ENCODE assay signal across 8 cellular contexts in the genomic region with DNA sequence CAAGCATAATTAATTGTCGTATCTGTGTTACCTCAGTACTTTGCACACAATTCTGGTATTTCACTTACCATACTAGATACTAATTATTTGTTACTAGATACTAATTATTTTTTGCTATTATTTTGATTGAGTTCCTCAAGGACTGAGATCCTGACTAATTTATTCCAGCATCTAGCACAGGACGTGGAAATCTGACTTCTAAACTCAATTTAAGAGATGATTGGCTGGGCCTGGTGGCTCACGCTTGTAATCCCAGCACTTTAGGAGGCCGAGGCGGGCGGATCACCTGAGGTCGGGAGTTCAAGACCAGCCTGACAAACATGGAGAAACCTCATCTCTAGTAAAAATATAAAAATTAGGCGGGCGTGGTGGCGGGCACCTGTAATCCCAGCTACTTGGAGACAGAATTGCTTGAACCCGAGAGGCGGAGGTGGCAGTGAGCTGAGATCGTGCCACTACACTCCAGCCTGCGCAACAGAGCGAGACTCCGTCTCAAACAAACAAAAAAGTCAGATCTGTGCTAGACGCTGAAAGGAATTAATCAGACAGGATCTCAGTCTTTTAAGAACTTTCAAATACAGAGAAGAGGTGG. TPM values are rescaled to one million over a fixed set of nuclear protein-coding genes. Genes with fewer than 3 reads are reported as not detected.
DNase-seq lines count a peak whose midpoint lies in the region; ATAC-seq and TF ChIP-seq lines count a peak whose summit lies in the region.

No MANE protein-coding gene starts in this region.

- WGBS in ectodermal cell, 2 experiments: 88 to 89% methylated on average over 17 of the region's 17 CpGs

- peaks cover 4 to 31% (median 17%) of the 10 kb centered on the region in 4 donors for H3K4me1 Mint-ChIP-seq in CD4-positive, CD25-positive, alpha-beta regulatory T cell

- peak overlapping the region; percentile 97 to 98 (median 98) for H3K27ac Mint-ChIP-seq in CD4-positive, CD25-positive, alpha-beta regulatory T cell

- no peaks in the 10 kb centered on the region for H4K20me1 ChIP-seq in OCI-LY3 (ENCODE audit: insufficient read depth, low read length)

- peaks cover 5% of the 10 kb centered on the region for H3K27me3 Mint-ChIP-seq in CD4-positive, CD25-positive, alpha-beta regulatory T cell

- H3K4me2 ChIP-seq in OCI-LY3 (ENCODE audit: low read length): peak overlapping the region; percentile 98

- H3K27ac ChIP-seq in CD4-positive, CD25-positive, alpha-beta regulatory T cell (ENCODE audit: insufficient read depth, low read length, poor library complexity, severe bottlenecking): peak overlapping the region; percentile 75
- peak overlapping the region; percentile 89 for H3K27ac ChIP-seq in OCI-LY3 (ENCODE audit: low read length)
- no peak overlapping the region for H3K27ac ChIP-seq in ectodermal cell (ENCODE audit: insufficient read depth, low read depth, low read length, poor library complexity, severe bottlenecking)

- peaks cover 19% of the 10 kb centered on the region for H3K79me2 ChIP-seq in OCI-LY3 (ENCODE audit: low read length)

- no peaks in the 10 kb centered on the region for H3K27me3 ChIP-seq in CD4-positive, CD25-positive, alpha-beta regulatory T cell (ENCODE audit: control insufficient read depth, insufficient read depth, low read length)
- H3K27me3 ChIP-seq in OCI-LY3 (ENCODE audit: low read depth, low read length) (no peaks in the 10 kb centered on the region), ectodermal cell (ENCODE audit: control insufficient read depth, insufficient read depth, low read length, poor library complexity, severe bottlenecking) (no peaks in the 10 kb centered on the region), neuron (ENCODE audit: insufficient read depth, low read length) (no peaks in the 10 kb centered on the region)

- no peak for ATAC-seq in CD4-positive, CD25-positive, alpha-beta regulatory T cell (ENCODE audit: low read depth in 2 of 2)
- ATAC-seq in GM19467 (IDR thresholded peaks at IDR 0.05; ENCODE audit: unreplicated experiment) (no peak), HG02763 (IDR thresholded peaks at IDR 0.05; ENCODE audit: unreplicated experiment) (no peak)

- peaks cover 20% of the 10 kb centered on the region for H3K4me1 ChIP-seq in CD4-positive, CD25-positive, alpha-beta regulatory T cell (ENCODE audit: control insufficient read depth, insufficient read depth, low read length, poor library complexity, severe bottlenecking)
- H3K4me1 ChIP-seq in OCI-LY3 (ENCODE audit: low read length) (peaks cover 16% of the 10 kb centered on the region), ectodermal cell (ENCODE audit: control insufficient read depth, insufficient read depth, low read length) (no peaks in the 10 kb centered on the region), neuron (ENCODE audit: insufficient read depth, low read length) (peaks cover 3% of the 10 kb centered on the region)

- H3K9me3 ChIP-seq in CD4-positive, CD25-positive, alpha-beta regulatory T cell (ENCODE audit: control insufficient read depth in 2 of 2, low read length in 2 of 2): no peaks in the 10 kb centered on the region
- H3K9me3 ChIP-seq in OCI-LY3 (ENCODE audit: insufficient read depth, low read length) (no peaks in the 10 kb centered on the region), ectodermal cell (ENCODE audit: control insufficient read depth, low read length) (no peaks in the 10 kb centered on the region), neuron (ENCODE audit: low read length) (no peaks in the 10 kb centered on the region)

- H3K4me3 ChIP-seq in CD4-positive, CD25-positive, alpha-beta regulatory T cell (ENCODE audit: low read depth, low read length): peak overlapping the region; percentile 98
- H3K4me3 ChIP-seq in OCI-LY3 (ENCODE audit: low read length) (peak overlapping the region; percentile 88), ectodermal cell (ENCODE audit: insufficient read depth, low read depth, low read length) (peak overlapping the region; percentile 79), neuron (ENCODE audit: low read length) (peak overlapping the region; percentile 80)

- DNase-seq in CD4-positive, CD25-positive, alpha-beta regulatory T cell: no peak
- DNase-seq in activated gamma-delta T cell (lab: John Stamatoyannopoulos, UW) (no peak), middle frontal gyrus (ENCODE audit: extremely low spot score, low spot score) (no peak)

- no peaks in the 10 kb centered on the region for H3K9me3 Mint-ChIP-seq in CD4-positive, CD25-positive, alpha-beta regulatory T cell

- peak overlapping the region; percentile 91 for H3K9ac ChIP-seq in OCI-LY3 (ENCODE audit: low read length)

- TF ChIP-seq CTCF in OCI-LY3 (IDR thresholded peaks at IDR 0.05; ENCODE audit: low read depth, low read length): no peak

- H3K36me3 ChIP-seq in CD4-positive, CD25-positive, alpha-beta regulatory T cell (ENCODE audit: control insufficient read depth, insufficient read depth, low read length): no peaks in the 10 kb centered on the region
- H3K36me3 ChIP-seq in OCI-LY3 (replicated peaks; ENCODE audit: low read depth, low read length): no peaks in the 10 kb centered on the region
- H3K36me3 ChIP-seq in ectodermal cell (ENCODE audit: control insufficient read depth, insufficient read depth, low read length): no peaks in the 10 kb centered on the region
- peaks cover 3% of the 10 kb centered on the region for H3K36me3 ChIP-seq in neuron (ENCODE audit: insufficient read depth, low read length)

- H3K36me3 Mint-ChIP-seq in CD4-positive, CD25-positive, alpha-beta regulatory T cell: no peaks in the 10 kb centered on the region

- peak overlapping the region; percentile 99 for H2AFZ ChIP-seq in OCI-LY3 (ENCODE audit: low read depth, low read length)
- peak overlapping the region; percentile 55 for H2AFZ ChIP-seq in neuron (ENCODE audit: low read depth, low read length)

- H3K4me3 Mint-ChIP-seq in CD4-positive, CD25-positive, alpha-beta regulatory T cell: peak overlapping the region; percentile 91 to 99 (median 98)

RNA-seq across cellular contexts. Expression of gene MRPL48, which starts 0.5 kb away (rescaled TPM):
- 25.7 TPM for total RNA-seq in CD4-positive, CD25-positive, alpha-beta regulatory T cell
- 10 to 100 TPM; 53.6 to 70.8 (median 66.4) TPM for polyA plus RNA-seq in CD4-positive, CD25-positive, alpha-beta regulatory T cell
- 23.2 TPM for polyA plus RNA-seq in ectodermal cell (2013, experiment 1 of 4)
- polyA plus RNA-seq in ectodermal cell (2013, experiment 2 of 4): 24.4 TPM
- polyA plus RNA-seq in ectodermal cell (2013, experiment 3 of 4): 28.8 TPM
- 30.9 TPM for polyA plus RNA-seq in ectodermal cell (2013, experiment 4 of 4)

RNA-seq across cellular contexts. Expression of gene RAB6A, which starts 26.3 kb away (rescaled TPM):
- total RNA-seq in CD4-positive, CD25-positive, alpha-beta regulatory T cell: 79.0 TPM
- polyA plus RNA-seq in CD4-positive, CD25-positive, alpha-beta regulatory T cell: 100 to 1,000 TPM; 108 to 124 (median 120) TPM
- polyA plus RNA-seq in ectodermal cell (2013, experiment 1 of 4): 40.5 TPM
- 38.2 TPM for polyA plus RNA-seq in ectodermal cell (2013, experiment 2 of 4)
- 37.8 TPM for polyA plus RNA-seq in ectodermal cell (2013, experiment 3 of 4)
- 39.2 TPM for polyA plus RNA-seq in ectodermal cell (2013, experiment 4 of 4)
